In genomic region chr7:36188266-36188665, GRCh38 we compare ENCODE assay signal across 1 cellular context.
TF ChIP-seq lines count a peak whose summit lies in the region.

No MANE protein-coding gene starts in this region.

TF ChIP-seq in A549, 52 proteins besides CTCF, POLR2A, EP300 and RAD21 (continued from another document):
- TF ChIP-seq MYC (IDR thresholded peaks at IDR 0.05; ENCODE audit: borderline replicate concordance, low read length) (no peak), RARB (CRISPR knock-in tag; IDR thresholded peaks at IDR 0.05) (no peak), KDM5A (IDR thresholded peaks at IDR 0.05) (no peak), CEBPB (IDR thresholded peaks at IDR 0.05) (no peak), MAZ (IDR thresholded peaks at IDR 0.05; ENCODE audit: borderline replicate concordance, low read depth, low read length) (no peak), REST (IDR thresholded peaks at IDR 0.05) (no peak), RFX5 (IDR thresholded peaks at IDR 0.05) (no peak)
